ENCODE assay signal across 8 cellular contexts in the genomic region with DNA sequence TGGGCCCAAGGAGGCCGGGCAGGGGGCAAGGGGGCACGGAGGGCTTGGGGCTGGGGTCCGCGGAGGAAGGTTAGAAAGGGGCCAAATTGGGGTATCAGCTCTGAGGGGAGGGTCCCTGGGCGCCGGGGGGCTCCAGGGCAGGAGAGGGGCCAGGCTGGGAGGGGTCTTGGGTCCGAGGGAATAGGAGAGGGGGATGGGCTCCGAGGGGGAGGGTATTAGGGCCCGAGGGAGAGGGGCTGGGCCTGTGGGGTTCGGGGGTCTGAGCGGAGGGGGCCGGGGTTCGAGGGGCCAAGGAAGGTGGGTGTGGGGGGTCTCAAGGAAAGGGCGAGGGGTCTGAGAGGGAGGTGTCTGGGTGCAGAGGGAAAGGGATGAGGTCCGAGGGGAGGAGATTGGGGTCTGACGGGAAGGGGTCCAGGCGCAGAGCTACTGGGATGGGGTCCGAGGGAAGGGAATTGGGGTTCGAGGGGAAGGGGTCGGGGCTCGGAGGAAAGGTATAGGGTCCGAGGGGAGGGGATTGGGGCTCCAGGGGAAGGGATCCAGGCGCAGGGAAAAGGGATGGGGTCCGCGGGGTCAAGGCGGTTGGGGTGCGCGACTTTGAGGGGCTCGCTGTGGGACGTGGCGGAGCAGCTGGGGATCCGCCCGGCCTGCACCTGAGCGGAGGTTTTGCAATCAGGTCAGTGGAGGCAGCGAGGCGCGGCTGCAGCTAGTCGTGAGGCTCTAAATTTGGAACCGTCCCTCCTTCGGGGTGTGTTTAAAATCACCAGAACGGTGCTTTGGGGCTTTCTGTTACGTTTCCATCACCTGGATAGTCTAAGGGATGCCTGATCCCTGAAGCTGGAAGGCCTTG. TPM values are rescaled to one million over a fixed set of nuclear protein-coding genes. Genes with fewer than 3 reads are reported as not detected.
DNase-seq lines count a peak whose midpoint lies in the region; ATAC-seq and TF ChIP-seq lines count a peak whose summit lies in the region.

No MANE protein-coding gene starts in this region.

- H3K9me3 ChIP-seq in H9 (ENCODE audit: control insufficient read depth, low read depth, low read length) (no peaks in the 10 kb centered on the region), heart right ventricle (no peaks in the 10 kb centered on the region), skeletal muscle tissue (ENCODE audit: control insufficient read depth in 3 of 3, low read length in 3 of 3) (no peaks in the 10 kb centered on the region)

- peak overlapping the region; percentile 89 for H3K4me2 ChIP-seq in H9 (ENCODE audit: insufficient read depth, insufficient read length, low read length)

- H2BK15ac ChIP-seq in H9 (ENCODE audit: low read depth, low read length), result no peak overlapping the region

- no peak for DNase-seq in H9
- no peak for DNase-seq in activated B cell treated with CpG ODN at 0.5 μM for 24 hours
- DNase-seq in heart right ventricle, result no peak
- no peak for DNase-seq in NCI-H1105 (lab: John Stamatoyannopoulos, UW)
- DNase-seq in DMS114 treated with DMSO at 0.1 percent for 48 hours (lab: John Stamatoyannopoulos, UW; ENCODE audit: unreplicated experiment), result no peak

- peak overlapping the region; percentile 86 to 92 for H3K4me3 Mint-ChIP-seq in H9
- peak overlapping the region; percentile 28 for H3K4me3 Mint-ChIP-seq in activated B cell treated with CpG ODN at 0.5 μM for 24 hours

- intact Hi-C loops in activated B cell treated with CpG ODN at 0.5 μM for 24 hours (cut with micrococcal nuclease) (loop anchor here (1.0 to 5.0 kb wide), 3 partner anchors 36 to 197 kb away; a partner anchor contains a TSS), heart right ventricle (cut with DNase I) (loop anchor here in 1 of 10 donors (10.0 kb wide), 1 partner anchor 124 kb away; a partner anchor contains a TSS)

- CTCF ChIA-PET in activated B cell treated with CpG ODN at 0.5 μM for 24 hours (lab: Charles Lee), result no interaction called here

- H3K23ac ChIP-seq in H9 (ENCODE audit: insufficient read length, low read depth, low read length), result no peak overlapping the region

- H3K9me3 Mint-ChIP-seq in H9 (no peaks in the 10 kb centered on the region), activated B cell treated with CpG ODN at 0.5 μM for 24 hours (no peaks in the 10 kb centered on the region)

- no peak overlapping the region for H2AK5ac ChIP-seq in H9 (ENCODE audit: insufficient read length, low read length)

- H3K36me3 ChIP-seq in heart right ventricle (peaks cover 0 to 8% (median 0%) of the 10 kb centered on the region in 9 donors), skeletal muscle tissue (ENCODE audit: control insufficient read depth in 3 of 3, insufficient read depth in 3 of 3, low read length in 3 of 3) (no peaks in the 10 kb centered on the region)

- ATAC-seq in activated B cell treated with CpG ODN at 0.5 μM for 24 hours (ENCODE audit: low read depth) (peak; percentile 12), heart right ventricle (peak in 7 of 8 donors; percentile 1 to 40 (median 24)), GM18907 (IDR thresholded peaks at IDR 0.05; ENCODE audit: unreplicated experiment) (no peak), HG03095 (IDR thresholded peaks at IDR 0.05; ENCODE audit: unreplicated experiment) (no peak)

- no peak overlapping the region for H2AFZ ChIP-seq in H9 (ENCODE audit: low read length)

- H2BK12ac ChIP-seq in H9 (ENCODE audit: insufficient read length, low read depth, low read length), result no peak overlapping the region

- H3K4ac ChIP-seq in H9 (ENCODE audit: low read depth, low read length), result no peak overlapping the region

- H2BK20ac ChIP-seq in H9 (ENCODE audit: low read depth, low read length, poor library complexity, severe bottlenecking), result no peak overlapping the region

- H3K4me1 ChIP-seq in H9 (ENCODE audit: insufficient read depth, low read length) (no peaks in the 10 kb centered on the region), heart right ventricle (peaks cover 7 to 58% (median 43%) of the 10 kb centered on the region in 9 donors), skeletal muscle tissue (ENCODE audit: control insufficient read depth in 3 of 3, insufficient read depth in 3 of 3, low read length in 3 of 3) (peaks cover 22 to 36% (median 30%) of the 10 kb centered on the region in 3 donors)

- H4K91ac ChIP-seq in H9 (ENCODE audit: insufficient read length, low read depth, low read length), result no peak overlapping the region

- H3K79me1 ChIP-seq in H9 (ENCODE audit: insufficient read depth, low read depth, low read length, poor library complexity, severe bottlenecking), result peaks cover 2% of the 10 kb centered on the region

- POLR2A ChIA-PET in activated B cell treated with CpG ODN at 0.5 μM for 24 hours (lab: Charles Lee), result interaction anchor here (0.8 kb wide), 1 partner anchor 11 kb away, joined by 3 read pairs; no protein-coding TSS in a partner anchor

- peaks cover 25 to 26% of the 10 kb centered on the region in 2 experiments for H3K4me1 Mint-ChIP-seq in H9
- H3K4me1 Mint-ChIP-seq in activated B cell treated with CpG ODN at 0.5 μM for 24 hours, result peaks cover 27% of the 10 kb centered on the region

- no peak overlapping the region for H4K8ac ChIP-seq in H9 (replicated peaks; ENCODE audit: insufficient read length, low read depth, low read length)

- no CpG with 5 or more reads among the region's 42 CpGs for WGBS in H9 (ENCODE audit: extremely low coverage, insufficient read length, low lambda C conversion rate)
- 2% methylated on average over 42 of the region's 42 CpGs for WGBS in heart right ventricle, 2 donors

- H3K9ac ChIP-seq in H9 (ENCODE audit: extremely low read depth, insufficient read length, low read length), result peak overlapping the region; percentile 75
- H3K9ac ChIP-seq in skeletal muscle tissue (ENCODE audit: low read depth in 1 of 3, low read length in 3 of 3), result peak overlapping the region; percentile 76 to 87 (median 84)

- H3T11ph ChIP-seq in H9 (ENCODE audit: low read length), result no peak overlapping the region

- H3K27me3 ChIP-seq in H9 (ENCODE audit: insufficient read depth, low read length) (no peaks in the 10 kb centered on the region), heart right ventricle (peaks cover 0 to 81% (median 0%) of the 10 kb centered on the region in 7 donors), skeletal muscle tissue (ENCODE audit: control insufficient read depth in 3 of 3, insufficient read depth in 3 of 3, low read length in 3 of 3) (no peaks in the 10 kb centered on the region)

- no peaks in the 10 kb centered on the region for H3K27me3 Mint-ChIP-seq in H9 (ENCODE audit: low read depth)
- H3K27me3 Mint-ChIP-seq in activated B cell treated with CpG ODN at 0.5 μM for 24 hours, result peaks cover 24% of the 10 kb centered on the region

- no peak overlapping the region for H2BK5ac ChIP-seq in H9 (ENCODE audit: insufficient read length, low read length)

- TF ChIP-seq CTCF in H9 (conservative IDR thresholded peaks at IDR 0.05) (no peak), activated B cell treated with CpG ODN at 0.5 μM for 24 hours (IDR thresholded peaks at IDR 0.05) (no peak), heart right ventricle (IDR thresholded peaks at IDR 0.05) (no peak)

- no peak overlapping the region for H3K56ac ChIP-seq in H9 (ENCODE audit: insufficient read length, low read depth, low read length)

- H4K5ac ChIP-seq in H9 (ENCODE audit: insufficient read length, low read depth, low read length), result no peak overlapping the region

- H3K18ac ChIP-seq in H9 (ENCODE audit: insufficient read length, low read depth, low read length), result peak overlapping the region; percentile 71

- peak overlapping the region in 1 of 3 experiments; percentile 76; a peak in 2 of 7 replicates for H3K27ac Mint-ChIP-seq in H9
- H3K27ac Mint-ChIP-seq in activated B cell treated with CpG ODN at 0.5 μM for 24 hours, result no peak overlapping the region

- H3K79me2 ChIP-seq in H9 (ENCODE audit: insufficient read depth, low read length), result peaks cover 26% of the 10 kb centered on the region; the same call in 1 of the 2 replicates

- H3K4me3 ChIP-seq in heart right ventricle, result peak overlapping the region; percentile 54 to 97 (median 86)
- H3K4me3 ChIP-seq in skeletal muscle tissue (ENCODE audit: low read length in 3 of 3), result peak overlapping the region; percentile 76 to 96 (median 88)

- H3K36me3 Mint-ChIP-seq in H9 (ENCODE audit: insufficient read depth in 1 of 3, low read depth in 3 of 3) (peaks cover 13 to 29% (median 22%) of the 10 kb centered on the region in 3 experiments; a peak in 6 of 7 replicates), activated B cell treated with CpG ODN at 0.5 μM for 24 hours (ENCODE audit: low read depth) (no peaks in the 10 kb centered on the region)

- no peaks in the 10 kb centered on the region for H4K20me1 ChIP-seq in H9 (ENCODE audit: control insufficient read depth, insufficient read depth, insufficient read length)

- H3K27ac ChIP-seq in H9 (ENCODE audit: insufficient read length, low read depth, low read length), result no peak overlapping the region
- peak overlapping the region; percentile 47 to 92 (median 88) for H3K27ac ChIP-seq in heart right ventricle
- peak overlapping the region; percentile 87 for H3K27ac ChIP-seq in skeletal muscle tissue (ENCODE audit: low read depth, low read length)

- H2BK120ac ChIP-seq in H9 (ENCODE audit: low read depth, low read length, poor library complexity, severe bottlenecking), result no peak overlapping the region

- H3K23me2 ChIP-seq in H9 (ENCODE audit: insufficient read length, low read depth, low read length, poor library complexity, severe bottlenecking), result peaks cover 17% of the 10 kb centered on the region

- H3K14ac ChIP-seq in H9 (ENCODE audit: insufficient read depth, low read length), result peak overlapping the region; percentile 78; the same call in 1 of the 2 replicates

RNA-seq across cellular contexts. Expression of a gene that starts 0.7 kb away (rescaled TPM):
- total RNA-seq in H9 (2021), result 224 and 226 TPM in 2 replicates
- 1.1 TPM in 2 replicates for total RNA-seq in activated B cell treated with CpG ODN at 0.5 μM for 24 hours
- 100 to 1,000 TPM; 115 to 173 (median 146) TPM for total RNA-seq in heart right ventricle
- polyA plus RNA-seq in heart right ventricle, result 100 to 1,000 TPM in 1 of 2 donors, 10 to 100 TPM in 1; 68.5 to 163 TPM
- 71.5 TPM for total RNA-seq in skeletal muscle tissue

Comparison
In these comparisons a context has a peak if more than half of its experiments do, and no peak if none do; other contexts are left out.
1. ATAC-seq: peak in activated B cell treated with CpG ODN at 0.5 μM for 24 hours (single experiment) and heart right ventricle (7 of 8); none in GM18907 (single experiment) and HG03095 (single experiment).
2. RNA of a gene that starts 0.7 kb away (total RNA-seq): 224 to 226 TPM in H9, 115 to 173 TPM in heart right ventricle and 71.5 TPM in skeletal muscle tissue (single experiment); 1.1 TPM in activated B cell treated with CpG ODN at 0.5 μM for 24 hours; every median in the first group is over 10 times any median in the second.